ENCODE assay signal across 1 cellular context in the genomic region with DNA sequence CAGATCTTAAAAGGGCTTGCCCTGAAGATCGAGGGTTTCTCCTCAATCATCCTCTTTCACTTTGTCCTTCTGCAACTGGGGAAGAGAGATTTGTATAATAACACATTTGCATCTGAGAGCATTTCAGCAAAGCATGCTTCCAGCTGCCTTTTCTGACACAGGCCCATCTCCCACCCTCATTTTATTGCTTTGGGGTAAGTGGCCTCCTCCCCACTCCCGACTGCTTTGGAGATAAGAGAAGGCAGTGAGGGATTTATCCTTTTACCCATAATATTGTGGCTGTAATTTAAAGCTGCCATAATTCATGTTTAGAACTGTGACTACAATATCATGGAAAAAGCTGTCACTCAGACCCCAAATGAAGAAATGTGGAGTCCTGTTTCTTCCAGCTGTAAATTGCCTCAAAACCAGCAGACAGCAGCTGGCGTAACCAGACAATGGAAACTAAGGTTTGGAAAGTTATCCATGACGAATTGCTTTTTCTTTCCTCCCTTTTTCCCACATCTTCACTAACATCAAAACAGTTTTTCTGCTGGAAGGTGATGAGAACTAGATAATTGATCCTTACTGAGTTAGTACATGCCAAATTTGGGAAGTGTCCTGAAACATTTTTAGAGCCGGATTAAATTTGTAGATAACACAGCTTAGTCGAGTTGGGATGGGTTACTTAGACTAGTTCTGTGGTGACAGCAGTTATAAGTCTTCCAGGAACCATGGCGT.
A peak's percentile ranks its signal among the peaks of the same experiment; 100 is the strongest.
TF ChIP-seq lines count a peak whose summit lies in the region.

No MANE protein-coding gene starts in this region.

TF ChIP-seq in HEK293, 187 proteins besides CTCF, POLR2A, EP300 and RAD21 (continued from another document):
- TF ChIP-seq, protein P1, sequence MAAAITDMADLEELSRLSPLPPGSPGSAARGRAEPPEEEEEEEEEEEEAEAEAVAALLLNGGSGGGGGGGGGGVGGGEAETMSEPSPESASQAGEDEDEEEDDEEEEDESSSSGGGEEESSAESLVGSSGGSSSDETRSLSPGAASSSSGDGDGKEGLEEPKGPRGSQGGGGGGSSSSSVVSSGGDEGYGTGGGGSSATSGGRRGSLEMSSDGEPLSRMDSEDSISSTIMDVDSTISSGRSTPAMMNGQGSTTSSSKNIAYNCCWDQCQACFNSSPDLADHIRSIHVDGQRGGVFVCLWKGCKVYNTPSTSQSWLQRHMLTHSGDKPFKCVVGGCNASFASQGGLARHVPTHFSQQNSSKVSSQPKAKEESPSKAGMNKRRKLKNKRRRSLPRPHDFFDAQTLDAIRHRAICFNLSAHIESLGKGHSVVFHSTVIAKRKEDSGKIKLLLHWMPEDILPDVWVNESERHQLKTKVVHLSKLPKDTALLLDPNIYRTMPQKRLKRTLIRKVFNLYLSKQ (tag by site-specific recombination; IDR thresholded peaks at IDR 0.05; ENCODE audit: borderline replicate concordance) = no peak
- no peak for TF ChIP-seq ZNF10 (tag by site-specific recombination; IDR thresholded peaks at IDR 0.05)
- peak; percentile 84; the same call in 1 of the 2 replicates for TF ChIP-seq TCF7L2 (IDR thresholded peaks at IDR 0.05; ENCODE audit: borderline replicate concordance, low read depth, low read length)
- TF ChIP-seq EGR2 (tag by site-specific recombination; IDR thresholded peaks at IDR 0.05; ENCODE audit: low read depth) = no peak
- TF ChIP-seq ZNF202 (tag by site-specific recombination; IDR thresholded peaks at IDR 0.05; ENCODE audit: borderline replicate concordance) = no peak
- TF ChIP-seq, protein P2, sequence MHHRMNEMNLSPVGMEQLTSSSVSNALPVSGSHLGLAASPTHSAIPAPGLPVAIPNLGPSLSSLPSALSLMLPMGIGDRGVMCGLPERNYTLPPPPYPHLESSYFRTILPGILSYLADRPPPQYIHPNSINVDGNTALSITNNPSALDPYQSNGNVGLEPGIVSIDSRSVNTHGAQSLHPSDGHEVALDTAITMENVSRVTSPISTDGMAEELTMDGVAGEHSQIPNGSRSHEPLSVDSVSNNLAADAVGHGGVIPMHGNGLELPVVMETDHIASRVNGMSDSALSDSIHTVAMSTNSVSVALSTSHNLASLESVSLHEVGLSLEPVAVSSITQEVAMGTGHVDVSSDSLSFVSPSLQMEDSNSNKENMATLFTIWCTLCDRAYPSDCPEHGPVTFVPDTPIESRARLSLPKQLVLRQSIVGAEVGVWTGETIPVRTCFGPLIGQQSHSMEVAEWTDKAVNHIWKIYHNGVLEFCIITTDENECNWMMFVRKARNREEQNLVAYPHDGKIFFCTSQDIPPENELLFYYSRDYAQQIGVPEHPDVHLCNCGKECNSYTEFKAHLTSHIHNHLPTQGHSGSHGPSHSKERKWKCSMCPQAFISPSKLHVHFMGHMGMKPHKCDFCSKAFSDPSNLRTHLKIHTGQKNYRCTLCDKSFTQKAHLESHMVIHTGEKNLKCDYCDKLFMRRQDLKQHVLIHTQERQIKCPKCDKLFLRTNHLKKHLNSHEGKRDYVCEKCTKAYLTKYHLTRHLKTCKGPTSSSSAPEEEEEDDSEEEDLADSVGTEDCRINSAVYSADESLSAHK (tag by site-specific recombination; IDR thresholded peaks at IDR 0.05) = no peak
- TF ChIP-seq YY2 (tag by site-specific recombination; IDR thresholded peaks at IDR 0.05) = no peak
- TF ChIP-seq ZNF266 (tag by site-specific recombination; IDR thresholded peaks at IDR 0.05; ENCODE audit: low read depth) = no peak
